In genomic region chr16:24987304-24988136, GRCh38 we compare ENCODE assay signal across 8 cellular contexts. TPM values are rescaled to one million over a fixed set of nuclear protein-coding genes. Genes with fewer than 3 reads are reported as not detected.
DNase-seq lines count a peak whose midpoint lies in the region; TF ChIP-seq lines count a peak whose summit lies in the region.
"Not testable (repeated sequence)": the region's sequence is repeated elsewhere in the genome, so short reads cannot be mapped to it uniquely, and the experiment has no call there.

No MANE protein-coding gene starts in this region.

- 0 out of 2 replicates have a peak overlapping the region, but pooled peaks have one; percentile 63 for H3K27ac ChIP-seq in PC-9
- H3K27ac ChIP-seq in cingulate gyrus (ENCODE audit: low read depth, low read length): peak overlapping the region; percentile 43
- H3K27ac ChIP-seq in spleen: peak overlapping the region; percentile 5 to 90 (median 84)

- peaks cover 49% of the 10 kb centered on the region for H3K79me2 ChIP-seq in PC-9 (ENCODE audit: low read depth)

- H3K27ac Mint-ChIP-seq in activated naive CD4-positive, alpha-beta T cell treated with anti-CD3 and anti-CD28 coated beads, Interleukin-2, amount 50 U/mL, for 24 hours: peak overlapping the region; percentile 25

- TF ChIP-seq POLR2A in spleen (IDR thresholded peaks at IDR 0.05): not testable (repeated sequence)

- H3F3A ChIP-seq in PC-9 (ENCODE audit: insufficient read depth, low read depth): peaks cover 32% of the 10 kb centered on the region

- not testable (repeated sequence) for H2AFZ ChIP-seq in PC-9

- H3K4me2 ChIP-seq in PC-9: peak overlapping the region; percentile 75

- H3K27me3 Mint-ChIP-seq in activated naive CD4-positive, alpha-beta T cell treated with anti-CD3 and anti-CD28 coated beads, Interleukin-2, amount 50 U/mL, for 24 hours: not testable (repeated sequence)

- BruUV-seq in PC-9 (replicated peaks; lab: Mats Ljungman, UMichigan): TSS peak; percentile 32

- H4K20me1 ChIP-seq in PC-9 (ENCODE audit: insufficient read depth): not testable (repeated sequence)

- peak overlapping the region; percentile 19 for H3K9ac ChIP-seq in mucosa of stomach (ENCODE audit: low read length)

- H3K4me1 ChIP-seq in PC-9 (replicated peaks; ENCODE audit: insufficient read depth): peaks cover 40% of the 10 kb centered on the region
- H3K4me1 ChIP-seq in mucosa of stomach (ENCODE audit: control insufficient read depth, insufficient read depth, low read length): peaks cover 31% of the 10 kb centered on the region
- H3K4me1 ChIP-seq in spleen: peaks cover 79 to 100% (median 98%) of the 10 kb centered on the region in 6 donors

- H3K27me3 ChIP-seq in PC-9 (ENCODE audit: insufficient read depth, low read depth); mucosa of stomach (ENCODE audit: control insufficient read depth, insufficient read depth, low read length); spleen (replicated peaks in 1 of 7): not testable (repeated sequence)

- intact Hi-C loops in PC-9 (cut with micrococcal nuclease; ENCODE audit: unreplicated experiment): loop anchor here (2.0 to 10.0 kb wide), 5 partner anchors 27 to 353 kb away; partner anchors contain the start of genes ARHGAP17 and SLC5A11
- intact Hi-C loops in spleen (cut with DNase I; ENCODE audit: low total_unique reads): loop anchor here (10.0 kb wide), 1 partner anchor 57 kb away; no protein-coding TSS in a partner anchor

- H3K4me1 Mint-ChIP-seq in activated naive CD4-positive, alpha-beta T cell treated with anti-CD3 and anti-CD28 coated beads, Interleukin-2, amount 50 U/mL, for 24 hours: peaks cover 89% of the 10 kb centered on the region

- not testable (repeated sequence) for H3K9me2 ChIP-seq in PC-9 (ENCODE audit: insufficient read depth)

- not testable (repeated sequence) for H3K4me3 Mint-ChIP-seq in activated naive CD4-positive, alpha-beta T cell treated with anti-CD3 and anti-CD28 coated beads, Interleukin-2, amount 50 U/mL, for 24 hours

- not testable (repeated sequence) for H3K4me3 ChIP-seq in PC-9; mucosa of stomach (ENCODE audit: low read length); spleen

- WGBS in spleen, 5 donors: 69 to 77% (median 71%) methylated on average over 8 of the region's 8 CpGs

- CTCF ChIA-PET in PC-9 (lab: Charles Lee): interaction anchor here (0.6 to 0.7 kb wide), 2 partner anchors 76 to 1542 kb away, joined by 3 to 9 read pairs; no protein-coding TSS in a partner anchor

- not testable (repeated sequence) for H3K9me3 ChIP-seq in PC-9 (ENCODE audit: insufficient read depth, low read depth); mucosa of stomach (ENCODE audit: control insufficient read depth, low read length); spleen

- not testable (repeated sequence) for H3K36me3 ChIP-seq in PC-9 (ENCODE audit: low read depth); mucosa of stomach (ENCODE audit: control insufficient read depth, insufficient read depth, low read length); spleen

- POLR2A ChIA-PET in PC-9 (lab: Charles Lee; ENCODE audit: unreplicated experiment): interaction anchor here (0.6 to 0.7 kb wide), 4 partner anchors 38 to 459 kb away, joined by 4 to 18 read pairs (median 8); no protein-coding TSS in a partner anchor

- not testable (repeated sequence) for H3K9me3 Mint-ChIP-seq in activated naive CD4-positive, alpha-beta T cell treated with anti-CD3 and anti-CD28 coated beads, Interleukin-2, amount 50 U/mL, for 24 hours

- not testable (repeated sequence) for TF ChIP-seq CTCF in PC-9 (conservative IDR thresholded peaks at IDR 0.05); spleen (IDR thresholded peaks at IDR 0.05 in 8 of 11, conservative IDR thresholded peaks at IDR 0.05 in 3 of 11)

- DNase-seq in A172 (ENCODE audit: low spot score) (peak; percentile 73), GM04504 (ENCODE audit: low read depth) (peak; percentile 66), PC-9 (peak in 1 of 2 experiments; percentile 71), glomerular visceral epithelial cell (ENCODE audit: extremely low spot score) (peak; percentile 31)
- not testable (repeated sequence) for DNase-seq in spleen

- not testable (repeated sequence) for H3K36me3 Mint-ChIP-seq in activated naive CD4-positive, alpha-beta T cell treated with anti-CD3 and anti-CD28 coated beads, Interleukin-2, amount 50 U/mL, for 24 hours

RNA-seq across cellular contexts. Expression of gene ARHGAP17, which starts 27.6 kb away (rescaled TPM):
- total RNA-seq in A172 (2014; rRNA removed; shearing (Covaris generic)): 51.9 and 58.7 TPM in 2 replicates
- total RNA-seq in PC-9 (2021) (69.6 and 74.6 TPM in 2 replicates), spleen (100 to 1,000 TPM; 126 to 254 (median 226) TPM)
- polyA plus RNA-seq in spleen: 100 to 1,000 TPM in 2 of 3 donors, 10 to 100 TPM in 1; 62.2 to 116 (median 102) TPM
